In genomic region chr5:91490340-91490739, GRCh38 we compare ENCODE assay signal across 26 cellular contexts.
"Had no signal": no experiment of that assay in that cellular context is flagged by ENCODE, and none has a peak within 500 bp of the region (broad histone marks: within the 10 kb centered on the region; RNA-seq: fewer than 3 reads in every experiment).

No MANE protein-coding gene starts in this region.

- H3K4me3 ChIP-seq: stomach, suprapubic skin, testis, thoracic aorta, thyroid gland, tibial artery, tibial nerve, transverse colon, upper lobe of left lung, upper lobe of right lung, uterus, vagina had no signal

- H3K36me3 ChIP-seq: stomach, suprapubic skin, thoracic aorta, thyroid gland, tibial artery, tibial nerve, transverse colon, upper lobe of left lung, upper lobe of right lung, uterus, vagina had no signal

- DNase-seq: stimulated activated CD4-positive, alpha-beta T cell treated with anti-CD3 and anti-CD28 coated beads, Interleukin-2, amount 100 ng/mL, for 48 hours; stimulated activated CD4-positive, alpha-beta T cell treated with anti-CD3 and anti-CD28 coated beads, Interleukin-4, amount 100 ng/mL, for 1 hour; stimulated activated CD4-positive, alpha-beta T cell treated with anti-CD3 and anti-CD28 coated beads, Interleukin-4, amount 100 ng/mL, for 24 hours; stimulated activated CD4-positive, alpha-beta T cell treated with anti-CD3 and anti-CD28 coated beads, Interleukin-4, amount 100 ng/mL, for 4 hours; stimulated activated CD8-positive, alpha-beta memory T cell treated with anti-CD3 and anti-CD28 coated beads, Interleukin-4, amount 100 ng/mL, for 48 hours; stimulated activated naive B cell treated with anti-CD40 and anti-IgM and Interleukin-4, amounts not matched to agents 10 μg/mL and 1 μg/mL and 100 μg/mL, for 72 hours; stimulated activated naive CD4-positive, alpha-beta T cell; stimulated activated naive CD4-positive, alpha-beta T cell treated with Interleukin-2 at 50 U/mL for 16 hours; stimulated activated naive CD8-positive, alpha-beta T cell treated with anti-CD3 and anti-CD28 coated beads, Interleukin-15, amount 100 ng/mL, for 72 hours; stimulated activated naive CD8-positive, alpha-beta T cell treated with anti-CD3 and anti-CD28 coated beads, Interleukin-15, Interleukin-2, amounts not matched to agents 100 U/mL and 50 U/mL, for 24 hours; stomach; substantia nigra; testis; thyroid gland; tibial artery; transverse colon; trophoblast cell; upper lobe of left lung; upper lobe of right lung; uterus had no signal

- H3K27me3 ChIP-seq: stomach, suprapubic skin, testis, thyroid gland, tibial artery, tibial nerve, transverse colon, upper lobe of left lung, upper lobe of right lung, uterus, vagina had no signal

- ATAC-seq: stimulated activated effector memory CD8-positive, alpha-beta T cell treated with anti-CD3 and anti-CD28 coated beads, Interleukin-12 subunit alpha, Interleukin-12 subunit beta, amount 100 ng/mL, for 72 hours; stimulated activated memory B cell treated with anti-CD40 and anti-IgM and Interleukin-4, amounts not matched to agents 10 μg/mL and 1 μg/mL and 100 μg/mL, for 72 hours; stimulated activated naive B cell treated with anti-CD40 and anti-IgM and Interleukin-4, amounts not matched to agents 10 μg/mL and 1 μg/mL and 100 μg/mL, for 72 hours; stimulated activated naive CD8-positive, alpha-beta T cell treated with anti-CD3 and anti-CD28 coated beads, Interleukin-15, Interleukin-2, amounts not matched to agents 100 U/mL and 50 U/mL, for 24 hours; upper lobe of right lung had no signal

- H3K9me3 ChIP-seq: stomach, suprapubic skin, testis, thoracic aorta, thyroid gland, tibial artery, tibial nerve, transverse colon, upper lobe of left lung, upper lobe of right lung, uterus, vagina had no signal

- H3K27ac ChIP-seq: stomach, suprapubic skin, testis, thoracic aorta, thyroid gland, tibial artery, tibial nerve, transverse colon, upper lobe of left lung, upper lobe of right lung, uterus, vagina had no signal

- H3K4me1 ChIP-seq: stomach, suprapubic skin, testis, thyroid gland, tibial artery, transverse colon, upper lobe of left lung, upper lobe of right lung, uterus, vagina had no signal
